ENCODE assay signal across 12 cellular contexts in the genomic region with DNA sequence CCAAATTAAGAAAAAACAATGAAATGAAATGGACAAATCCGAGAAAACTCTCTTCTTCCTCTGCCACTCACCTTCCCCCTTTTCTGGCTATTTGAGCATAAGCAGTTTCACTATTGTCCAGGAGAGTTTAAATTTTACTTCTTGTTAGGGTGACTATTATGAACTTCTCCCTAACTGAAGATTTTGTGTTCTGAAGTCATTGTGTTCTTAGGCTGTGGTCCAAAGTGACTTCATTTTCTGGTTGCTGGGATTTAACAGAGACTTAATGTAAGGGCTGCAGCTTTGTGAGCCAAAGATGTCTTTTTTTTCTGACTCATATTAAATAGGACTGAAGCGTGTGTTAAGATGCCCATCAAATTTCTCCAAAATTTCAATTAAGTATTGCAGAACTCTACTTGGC. TPM values are rescaled to one million over a fixed set of nuclear protein-coding genes. Genes with fewer than 3 reads are reported as not detected.
DNase-seq lines count a peak whose midpoint lies in the region; ATAC-seq, FAIRE-seq and TF ChIP-seq lines count a peak whose summit lies in the region.
"Had no signal": no experiment of that assay in that cellular context is flagged by ENCODE, and none has a peak within 500 bp of the region (broad histone marks: within the 10 kb centered on the region; RNA-seq: fewer than 3 reads in every experiment).

No MANE protein-coding gene starts in this region.

- peak overlapping the region; percentile 45 to 79 (median 73) for H3K27ac ChIP-seq in gastroesophageal sphincter
- no peak overlapping the region for H3K27ac ChIP-seq in small intestine (ENCODE audit: low read depth in 1 of 2, low read length in 1 of 2)

- CTCF ChIA-PET in WTC11 (lab: Charles Lee) = no interaction called here

- TF ChIP-seq POLR2A in gastroesophageal sphincter (IDR thresholded peaks at IDR 0.05) = no peak

- H3K36me3 Mint-ChIP-seq in WTC11 = peaks cover 20% of the 10 kb centered on the region
- H3K36me3 Mint-ChIP-seq: activated naive CD4-positive, alpha-beta T cell treated with anti-CD3 and anti-CD28 coated beads, Interleukin-2, amount 10 ng/mL, durations not matched to agents 7 days and 5 days had no signal

- DNase-seq in ELR (ENCODE audit: low read depth) (peak; percentile 93), WTC11 (ENCODE audit: low spot score) (no peak), sciatic nerve (ENCODE audit: low spot score) (no peak), small intestine (no peak), NCI-H82 treated with DMSO at 0.1 percent for 48 hours (lab: John Stamatoyannopoulos, UW; ENCODE audit: unreplicated experiment) (no peak), GM19238 (ENCODE audit: insufficient read length, low spot score) (no peak)
- DNase-seq: activated naive CD4-positive, alpha-beta T cell treated with anti-CD3 and anti-CD28 coated beads, Interleukin-2, amount 10 ng/mL, durations not matched to agents 7 days and 5 days; DMS 273 treated with DMSO at 0.1 percent for 48 hours; Karpas-422; occipital lobe had no signal

- H3K4me1 Mint-ChIP-seq in WTC11 = peaks cover 47% of the 10 kb centered on the region
- H3K4me1 Mint-ChIP-seq: activated naive CD4-positive, alpha-beta T cell treated with anti-CD3 and anti-CD28 coated beads, Interleukin-2, amount 10 ng/mL, durations not matched to agents 7 days and 5 days had no signal

- H3K4me3 ChIP-seq in gastroesophageal sphincter = no peak overlapping the region
- H3K4me3 ChIP-seq in small intestine (ENCODE audit: low read depth in 1 of 2, low read length in 2 of 2) = no peak overlapping the region

- no peaks in the 10 kb centered on the region for H3K36me3 ChIP-seq in gastroesophageal sphincter
- no peaks in the 10 kb centered on the region for H3K36me3 ChIP-seq in small intestine (ENCODE audit: control insufficient read depth in 2 of 2, insufficient read depth in 2 of 2, low read length in 2 of 2)

- ATAC-seq in WTC11 (no peak), gastroesophageal sphincter (no peak), sciatic nerve (peak; percentile 64), GM18868 (IDR thresholded peaks at IDR 0.05; ENCODE audit: unreplicated experiment) (no peak)

- 8 to 10% methylated on average over 2 of the region's 2 CpGs for WGBS in gastroesophageal sphincter (ENCODE audit: low coverage in 1 of 2), 2 donors
- 58 to 87% (median 86%) methylated on average over 2 of the region's 2 CpGs for WGBS in small intestine, 3 donors

- H3K4me3 Mint-ChIP-seq in WTC11 = no peak overlapping the region
- H3K4me3 Mint-ChIP-seq: activated naive CD4-positive, alpha-beta T cell treated with anti-CD3 and anti-CD28 coated beads, Interleukin-2, amount 10 ng/mL, durations not matched to agents 7 days and 5 days had no signal

- no peak for FAIRE-seq in small intestine (lab: Jason Lieb, UNC)

- POLR2A ChIA-PET in WTC11 (lab: Charles Lee) = no interaction called here

- no peak for TF ChIP-seq EP300 in gastroesophageal sphincter (IDR thresholded peaks at IDR 0.05)

- H3K4me1 ChIP-seq in gastroesophageal sphincter = peaks cover 13 to 36% (median 14%) of the 10 kb centered on the region in 3 donors
- no peaks in the 10 kb centered on the region for H3K4me1 ChIP-seq in small intestine (ENCODE audit: control insufficient read depth in 2 of 2, insufficient read depth in 1 of 2, low read depth in 1 of 2, low read length in 1 of 2)

- H3K27me3 ChIP-seq in gastroesophageal sphincter (no peaks in the 10 kb centered on the region), small intestine (ENCODE audit: control insufficient read depth in 2 of 2, insufficient read depth in 2 of 2, low read length in 2 of 2) (no peaks in the 10 kb centered on the region)

- H3K9me3 ChIP-seq in gastroesophageal sphincter (peaks cover 0 to 9% (median 0%) of the 10 kb centered on the region in 3 donors), small intestine (ENCODE audit: control insufficient read depth, low read depth) (no peaks in the 10 kb centered on the region)

- intact Hi-C loops in sciatic nerve (cut with DNase I) = no loop called here

- H3K9me3 Mint-ChIP-seq in WTC11 = peaks cover 35% of the 10 kb centered on the region

- no peak for TF ChIP-seq CTCF in WTC11 (IDR thresholded peaks at IDR 0.05)
- TF ChIP-seq CTCF in gastroesophageal sphincter (IDR thresholded peaks at IDR 0.05) = no peak

- H3K27ac Mint-ChIP-seq in WTC11 = peak overlapping the region; percentile 32; the same call in 1 of the 2 replicates
- H3K27ac Mint-ChIP-seq: activated naive CD4-positive, alpha-beta T cell treated with anti-CD3 and anti-CD28 coated beads, Interleukin-2, amount 10 ng/mL, durations not matched to agents 7 days and 5 days had no signal

- H3K27me3 Mint-ChIP-seq in WTC11 (ENCODE audit: low read depth) = no peaks in the 10 kb centered on the region

TF ChIP-seq in WTC11, 78 proteins besides CTCF, POLR2A, EP300 and RAD21 (continues in another document):
- TF ChIP-seq, protein P1, sequence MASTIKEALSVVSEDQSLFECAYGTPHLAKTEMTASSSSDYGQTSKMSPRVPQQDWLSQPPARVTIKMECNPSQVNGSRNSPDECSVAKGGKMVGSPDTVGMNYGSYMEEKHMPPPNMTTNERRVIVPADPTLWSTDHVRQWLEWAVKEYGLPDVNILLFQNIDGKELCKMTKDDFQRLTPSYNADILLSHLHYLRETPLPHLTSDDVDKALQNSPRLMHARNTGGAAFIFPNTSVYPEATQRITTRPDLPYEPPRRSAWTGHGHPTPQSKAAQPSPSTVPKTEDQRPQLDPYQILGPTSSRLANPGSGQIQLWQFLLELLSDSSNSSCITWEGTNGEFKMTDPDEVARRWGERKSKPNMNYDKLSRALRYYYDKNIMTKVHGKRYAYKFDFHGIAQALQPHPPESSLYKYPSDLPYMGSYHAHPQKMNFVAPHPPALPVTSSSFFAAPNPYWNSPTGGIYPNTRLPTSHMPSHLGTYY (CRISPR knock-in tag; IDR thresholded peaks at IDR 0.05) = no peak
- no peak for TF ChIP-seq ETV6 (CRISPR knock-in tag; IDR thresholded peaks at IDR 0.05)
- TF ChIP-seq, protein P2, sequence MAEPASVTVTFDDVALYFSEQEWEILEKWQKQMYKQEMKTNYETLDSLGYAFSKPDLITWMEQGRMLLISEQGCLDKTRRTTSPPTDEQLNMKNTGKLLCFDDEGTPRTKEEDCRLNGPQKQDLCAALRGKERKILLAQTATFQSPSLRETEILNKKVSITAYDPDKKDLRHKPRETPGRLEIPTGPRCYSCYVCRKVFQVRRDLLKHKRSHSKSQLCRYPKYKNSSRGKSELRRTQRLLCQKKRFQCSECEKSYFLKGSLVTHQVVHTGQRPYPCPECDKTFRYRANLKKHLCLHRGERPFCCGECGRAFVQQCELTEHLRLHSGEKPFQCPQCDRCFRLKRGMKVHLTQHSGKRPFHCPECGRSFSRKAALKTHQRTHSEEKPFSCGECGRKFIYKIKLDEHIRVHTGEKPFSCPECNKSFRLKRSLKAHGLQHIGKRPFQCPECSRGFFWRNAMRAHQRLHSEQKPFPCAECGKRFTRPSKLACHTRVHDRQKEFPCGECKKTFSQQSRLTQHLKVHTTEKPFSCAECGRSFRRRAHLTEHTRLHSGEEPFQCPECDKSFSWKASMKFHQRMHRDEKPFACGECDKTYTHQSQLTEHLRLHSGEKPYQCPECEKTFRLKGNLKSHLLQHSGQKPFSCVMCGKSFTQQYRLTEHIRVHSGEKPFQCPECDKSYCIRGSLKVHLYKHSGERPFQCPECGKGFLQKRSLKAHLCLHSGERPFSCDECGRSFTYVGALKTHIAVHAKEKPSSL (CRISPR knock-in tag; conservative IDR thresholded peaks at IDR 0.05) = no peak
- TF ChIP-seq, protein P3, sequence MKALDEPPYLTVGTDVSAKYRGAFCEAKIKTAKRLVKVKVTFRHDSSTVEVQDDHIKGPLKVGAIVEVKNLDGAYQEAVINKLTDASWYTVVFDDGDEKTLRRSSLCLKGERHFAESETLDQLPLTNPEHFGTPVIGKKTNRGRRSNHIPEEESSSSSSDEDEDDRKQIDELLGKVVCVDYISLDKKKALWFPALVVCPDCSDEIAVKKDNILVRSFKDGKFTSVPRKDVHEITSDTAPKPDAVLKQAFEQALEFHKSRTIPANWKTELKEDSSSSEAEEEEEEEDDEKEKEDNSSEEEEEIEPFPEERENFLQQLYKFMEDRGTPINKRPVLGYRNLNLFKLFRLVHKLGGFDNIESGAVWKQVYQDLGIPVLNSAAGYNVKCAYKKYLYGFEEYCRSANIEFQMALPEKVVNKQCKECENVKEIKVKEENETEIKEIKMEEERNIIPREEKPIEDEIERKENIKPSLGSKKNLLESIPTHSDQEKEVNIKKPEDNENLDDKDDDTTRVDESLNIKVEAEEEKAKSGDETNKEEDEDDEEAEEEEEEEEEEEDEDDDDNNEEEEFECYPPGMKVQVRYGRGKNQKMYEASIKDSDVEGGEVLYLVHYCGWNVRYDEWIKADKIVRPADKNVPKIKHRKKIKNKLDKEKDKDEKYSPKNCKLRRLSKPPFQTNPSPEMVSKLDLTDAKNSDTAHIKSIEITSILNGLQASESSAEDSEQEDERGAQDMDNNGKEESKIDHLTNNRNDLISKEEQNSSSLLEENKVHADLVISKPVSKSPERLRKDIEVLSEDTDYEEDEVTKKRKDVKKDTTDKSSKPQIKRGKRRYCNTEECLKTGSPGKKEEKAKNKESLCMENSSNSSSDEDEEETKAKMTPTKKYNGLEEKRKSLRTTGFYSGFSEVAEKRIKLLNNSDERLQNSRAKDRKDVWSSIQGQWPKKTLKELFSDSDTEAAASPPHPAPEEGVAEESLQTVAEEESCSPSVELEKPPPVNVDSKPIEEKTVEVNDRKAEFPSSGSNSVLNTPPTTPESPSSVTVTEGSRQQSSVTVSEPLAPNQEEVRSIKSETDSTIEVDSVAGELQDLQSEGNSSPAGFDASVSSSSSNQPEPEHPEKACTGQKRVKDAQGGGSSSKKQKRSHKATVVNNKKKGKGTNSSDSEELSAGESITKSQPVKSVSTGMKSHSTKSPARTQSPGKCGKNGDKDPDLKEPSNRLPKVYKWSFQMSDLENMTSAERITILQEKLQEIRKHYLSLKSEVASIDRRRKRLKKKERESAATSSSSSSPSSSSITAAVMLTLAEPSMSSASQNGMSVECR (CRISPR knock-in tag; IDR thresholded peaks at IDR 0.05; ENCODE audit: borderline replicate concordance) = no peak
- TF ChIP-seq, protein P4, sequence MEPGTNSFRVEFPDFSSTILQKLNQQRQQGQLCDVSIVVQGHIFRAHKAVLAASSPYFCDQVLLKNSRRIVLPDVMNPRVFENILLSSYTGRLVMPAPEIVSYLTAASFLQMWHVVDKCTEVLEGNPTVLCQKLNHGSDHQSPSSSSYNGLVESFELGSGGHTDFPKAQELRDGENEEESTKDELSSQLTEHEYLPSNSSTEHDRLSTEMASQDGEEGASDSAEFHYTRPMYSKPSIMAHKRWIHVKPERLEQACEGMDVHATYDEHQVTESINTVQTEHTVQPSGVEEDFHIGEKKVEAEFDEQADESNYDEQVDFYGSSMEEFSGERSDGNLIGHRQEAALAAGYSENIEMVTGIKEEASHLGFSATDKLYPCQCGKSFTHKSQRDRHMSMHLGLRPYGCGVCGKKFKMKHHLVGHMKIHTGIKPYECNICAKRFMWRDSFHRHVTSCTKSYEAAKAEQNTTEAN (CRISPR knock-in tag; IDR thresholded peaks at IDR 0.05) = no peak

RNA-seq across cellular contexts. Expression of a gene that starts 46.5 kb away (rescaled TPM):
- total RNA-seq in WTC11 (2021) (271 to 286 TPM (median 272 TPM) in 3 replicates), gastroesophageal sphincter (1,000 to 10,000 TPM in 1 of 4 donors, 100 to 1,000 TPM in 3; 343 to 1,189 (median 766) TPM), sciatic nerve (480 TPM)
- 10 to 100 TPM in 1 of 3 donors, 1 to 10 TPM in 2; 1.3 to 90.1 (median 2.7) TPM for polyA plus RNA-seq in small intestine

Comparison
In these comparisons a context has a peak if more than half of its experiments do, and no peak if none do; other contexts are left out.
1. H3K27ac ChIP-seq: peak in gastroesophageal sphincter (4 of 4); none in small intestine (0 of 2).